ENCODE assay signal across 29 cellular contexts in the genomic region with DNA sequence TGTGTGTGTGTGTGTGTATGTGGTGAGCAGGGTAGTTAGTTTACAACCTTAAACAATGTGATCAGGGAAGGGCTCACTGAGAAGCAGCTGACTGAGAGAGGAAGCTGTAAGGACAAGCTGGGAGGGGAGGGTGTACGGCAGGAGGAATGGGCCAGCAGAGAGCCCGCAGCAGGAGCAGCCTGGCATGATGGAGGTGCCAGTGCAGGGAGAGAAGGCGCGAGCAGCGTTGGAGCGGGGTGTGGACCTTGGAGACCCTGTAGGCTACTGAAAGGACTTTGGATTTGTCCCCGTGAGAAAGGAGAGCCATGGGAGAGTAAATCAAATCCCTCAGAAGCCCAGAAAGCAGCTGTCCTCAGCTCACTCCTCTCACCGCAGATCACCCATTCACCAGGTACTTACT. TPM values are rescaled to one million over a fixed set of nuclear protein-coding genes. Genes with fewer than 3 reads are reported as not detected.
DNase-seq lines count a peak whose midpoint lies in the region; ATAC-seq and TF ChIP-seq lines count a peak whose summit lies in the region.
"Had no signal": no experiment of that assay in that cellular context is flagged by ENCODE, and none has a peak within 500 bp of the region (broad histone marks: within the 10 kb centered on the region; RNA-seq: fewer than 3 reads in every experiment).

No MANE protein-coding gene starts in this region.

- H2BK120ac ChIP-seq in IMR-90 (ENCODE audit: low read depth, low read length): no peak overlapping the region
- H2BK120ac ChIP-seq in trophoblast cell (ENCODE audit: insufficient read depth, low read length, poor library complexity): peak overlapping the region; percentile 78

- peaks cover 21% of the 10 kb centered on the region for H3K4me1 Mint-ChIP-seq in Caco-2 (ENCODE audit: low read depth, unreplicated experiment)
- H3K4me1 Mint-ChIP-seq: CD4-positive, alpha-beta memory T cell had no signal

- DNase-seq in Caco-2 (no peak), IMR-90 (no peak), WERI-Rb-1 (peak; percentile 38), trophoblast cell (peak in 1 of 2 donors; percentile 2), suprapubic skin (ENCODE audit: low spot score in 2 of 2) (no peak), BE2C (no peak)
- DNase-seq: AML-193; C1 segment of cervical spinal cord; CD4-positive, alpha-beta memory T cell; COR-L47; DMS79; EL; GDM1; HCEC 1CT; NCI-H1105; NCI-H146; NCI-H1930; NCI-H2107; NCI-H446; NCI-H526; PC-9; SJCRH30 had no signal

- H4K12ac ChIP-seq in trophoblast cell (ENCODE audit: low read depth, low read length): no peak overlapping the region

- H4K91ac ChIP-seq in IMR-90 (ENCODE audit: insufficient read depth, low read depth, low read length): no peak overlapping the region
- peak overlapping the region; percentile 56 for H4K91ac ChIP-seq in trophoblast cell (ENCODE audit: low read depth, low read length)

- H2BK15ac ChIP-seq in IMR-90 (ENCODE audit: low read depth, low read length): no peak overlapping the region

- H4K8ac ChIP-seq in IMR-90 (ENCODE audit: low read depth in 2 of 2, low read length in 2 of 2): no peak overlapping the region
- H4K8ac ChIP-seq in trophoblast cell (ENCODE audit: low read depth, low read length): peak overlapping the region; percentile 55

- in situ Hi-C loops in IMR-90 (cut with MboI; ENCODE audit: low sequenced_read_pairs): loop anchor here (5.0 kb wide), 2 partner anchors 426 to 796 kb away; no protein-coding TSS in a partner anchor

- H4K20me1 ChIP-seq in IMR-90 (ENCODE audit: insufficient read depth, low read length): no peaks in the 10 kb centered on the region

- no peak for TF ChIP-seq EP300 in suprapubic skin (IDR thresholded peaks at IDR 0.05)

- ATAC-seq in IMR-90 (ENCODE audit: low read depth): no peak
- no peak for ATAC-seq in GM19455 (IDR thresholded peaks at IDR 0.05; ENCODE audit: unreplicated experiment)
- ATAC-seq: GM12878, Right ventricle myocardium inferior had no signal

- no peaks in the 10 kb centered on the region for H3K9me3 ChIP-seq in Caco-2
- H3K9me3 ChIP-seq in IMR-90 (ENCODE audit: control insufficient read depth, insufficient read depth, low read length): no peaks in the 10 kb centered on the region
- peaks cover 7% of the 10 kb centered on the region for H3K9me3 ChIP-seq in WERI-Rb-1 (ENCODE audit: severe bottlenecking)
- H3K9me3 ChIP-seq in trophoblast cell (ENCODE audit: insufficient read depth, low read depth, low read length): peaks cover 6% of the 10 kb centered on the region
- no peaks in the 10 kb centered on the region for H3K9me3 ChIP-seq in suprapubic skin
- H3K9me3 ChIP-seq in BE2C: no peaks in the 10 kb centered on the region
- H3K9me3 ChIP-seq: SJCRH30 had no signal

- H4K5ac ChIP-seq in IMR-90 (ENCODE audit: low read depth, low read length): no peak overlapping the region

- dilution Hi-C loops in IMR-90 (cut with HindIII; ENCODE audit: low sequenced_read_pairs, unreplicated experiment): no loop called here

- peaks cover 3% of the 10 kb centered on the region for H3K27me3 Mint-ChIP-seq in Caco-2 (ENCODE audit: insufficient read depth, unreplicated experiment)
- H3K27me3 Mint-ChIP-seq: IgD-negative memory B cell had no signal

- no peak for TF ChIP-seq RAD21 in IMR-90 (IDR thresholded peaks at IDR 0.05; ENCODE audit: low read length)

- peaks cover 14% of the 10 kb centered on the region for H3K9me3 Mint-ChIP-seq in Caco-2 (ENCODE audit: unreplicated experiment)
- H3K9me3 Mint-ChIP-seq: CD4-positive, alpha-beta memory T cell; IgD-negative memory B cell had no signal

- H2BK12ac ChIP-seq in trophoblast cell (ENCODE audit: low read length): peak overlapping the region; percentile 58

- no peak overlapping the region; the same call in 1 of the 2 replicates for H3K4ac ChIP-seq in IMR-90 (ENCODE audit: low read depth, low read length)
- peak overlapping the region; percentile 40 for H3K4ac ChIP-seq in trophoblast cell (ENCODE audit: low read depth, low read length)

- TF ChIP-seq CTCF in Caco-2 (IDR thresholded peaks at IDR 0.05; ENCODE audit: insufficient read depth in 1 of 2, low read depth in 1 of 2, low read length in 1 of 2, severe bottlenecking in 1 of 2, unreplicated experiment in 1 of 2): no peak
- TF ChIP-seq CTCF in IMR-90 (conservative IDR thresholded peaks at IDR 0.05; ENCODE audit: low read depth, low read length): no peak
- TF ChIP-seq CTCF in WERI-Rb-1 (IDR thresholded peaks at IDR 0.05; ENCODE audit: low read depth, low read length): no peak
- no peak for TF ChIP-seq CTCF in suprapubic skin (IDR thresholded peaks at IDR 0.05)
- TF ChIP-seq CTCF in BE2C (IDR thresholded peaks at IDR 0.05; ENCODE audit: low read depth, low read length): no peak

- peak overlapping the region; percentile 3 for H3K27ac Mint-ChIP-seq in Caco-2 (ENCODE audit: unreplicated experiment)
- H3K27ac Mint-ChIP-seq: GM23338, IgD-negative memory B cell had no signal

- H3K4me1 ChIP-seq in Caco-2 (peaks cover 20% of the 10 kb centered on the region), IMR-90 (ENCODE audit: control insufficient read depth, insufficient read depth, low read length) (no peaks in the 10 kb centered on the region), trophoblast cell (ENCODE audit: control insufficient read depth in 1 of 2, insufficient read depth in 2 of 2, low read length in 2 of 2) (peaks cover 12% of the 10 kb centered on the region in 2 experiments), suprapubic skin (peaks cover 17% of the 10 kb centered on the region), BE2C (no peaks in the 10 kb centered on the region)

- H2AFZ ChIP-seq in IMR-90 (replicated peaks; ENCODE audit: low read length, poor library complexity) (peak overlapping the region; percentile 2), trophoblast cell (ENCODE audit: insufficient read depth, low read length, poor library complexity) (no peak overlapping the region)
- H2AFZ ChIP-seq: GM23338, PC-9 had no signal

- H3K79me2 ChIP-seq in trophoblast cell (ENCODE audit: control insufficient read depth, insufficient read depth, low read length, poor library complexity): peaks cover 2% of the 10 kb centered on the region

- intact Hi-C loops in Caco-2 (cut with micrococcal nuclease; ENCODE audit: unreplicated experiment): loop anchor here (2.0 to 10.0 kb wide), 2 partner anchors 55 to 283 kb away; no protein-coding TSS in a partner anchor
- intact Hi-C loops in IMR-90 (cut with micrococcal nuclease): no loop called here

- H3K56ac ChIP-seq in IMR-90 (ENCODE audit: extremely low read depth, insufficient read depth, low read length): no peak overlapping the region

- H3K79me1 ChIP-seq in IMR-90 (ENCODE audit: low read depth in 1 of 2, low read length in 2 of 2) (no peaks in the 10 kb centered on the region), trophoblast cell (ENCODE audit: low read length) (peaks cover 20% of the 10 kb centered on the region)

- H3K18ac ChIP-seq in IMR-90 (ENCODE audit: low read depth, low read length): no peak overlapping the region
- H3K18ac ChIP-seq in trophoblast cell (ENCODE audit: low read length): peak overlapping the region; percentile 90

- H3K9ac ChIP-seq in IMR-90 (ENCODE audit: low read depth, low read length): no peak overlapping the region
- H3K9ac ChIP-seq in trophoblast cell (ENCODE audit: low read length): no peak overlapping the region

- H2BK5ac ChIP-seq in IMR-90 (ENCODE audit: low read depth, low read length, poor library complexity, severe bottlenecking): no peak overlapping the region
- peak overlapping the region; percentile 1 for H2BK5ac ChIP-seq in trophoblast cell (ENCODE audit: low read depth, low read length, poor library complexity)

- no peak overlapping the region for H2AK9ac ChIP-seq in IMR-90 (replicated peaks; ENCODE audit: low read depth, low read length, poor library complexity)

- H2BK20ac ChIP-seq in IMR-90 (ENCODE audit: low read depth, low read length): no peak overlapping the region

- H3K36me3 Mint-ChIP-seq in Caco-2 (ENCODE audit: insufficient read depth, unreplicated experiment): no peaks in the 10 kb centered on the region
- H3K36me3 Mint-ChIP-seq: CD4-positive, alpha-beta memory T cell; IgD-negative memory B cell had no signal

- CTCF ChIA-PET in Caco-2 (lab: Charles Lee) (interaction anchor here (0.9 to 3.0 kb wide), 9 partner anchors 15 to 510 kb away, joined by 3 to 62 read pairs (median 8); no protein-coding TSS in a partner anchor), IMR-90 (lab: Yijun Ruan, JAX) (interaction anchor here (0.5 to 2.4 kb wide), 5 partner anchors 21 to 1069 kb away, joined by 3 to 16 read pairs (median 7); no protein-coding TSS in a partner anchor)

- BruUV-seq in Caco-2 (replicated peaks; lab: Mats Ljungman, UMichigan) (no TSS peak), IMR-90 (replicated peaks; lab: Mats Ljungman, UMichigan) (no TSS peak)

- H3K36me3 ChIP-seq in Caco-2 (ENCODE audit: control insufficient read depth, insufficient read depth, low read length) (no peaks in the 10 kb centered on the region), IMR-90 (ENCODE audit: control insufficient read depth, insufficient read depth, low read length) (no peaks in the 10 kb centered on the region), WERI-Rb-1 (no peaks in the 10 kb centered on the region), trophoblast cell (ENCODE audit: control insufficient read depth in 1 of 2, insufficient read depth in 2 of 2, low read length in 2 of 2) (no peaks in the 10 kb centered on the region), suprapubic skin (no peaks in the 10 kb centered on the region), BE2C (no peaks in the 10 kb centered on the region)
- H3K36me3 ChIP-seq: SJCRH30 had no signal

- H3K14ac ChIP-seq in IMR-90 (replicated peaks; ENCODE audit: low read depth, low read length) (no peak overlapping the region), trophoblast cell (ENCODE audit: low read length) (peak overlapping the region; percentile 50)

- H3K27ac ChIP-seq in IMR-90 (ENCODE audit: insufficient read depth, low read length) (no peak overlapping the region), WERI-Rb-1 (no peak overlapping the region), trophoblast cell (ENCODE audit: low read depth, low read length) (no peak overlapping the region), suprapubic skin (no peak overlapping the region)
- H3K27ac ChIP-seq: PC-9, SJCRH30 had no signal

- POLR2A ChIA-PET in Caco-2 (lab: Charles Lee): no interaction called here
- POLR2A ChIA-PET in IMR-90 (lab: Charles Lee; ENCODE audit: unreplicated experiment): no interaction called here

- H3K4me3 Mint-ChIP-seq in Caco-2 (ENCODE audit: unreplicated experiment): no peak overlapping the region
- H3K4me3 Mint-ChIP-seq: CD4-positive, alpha-beta memory T cell; GM23338; IgD-negative memory B cell had no signal

- 60% methylated on average over 1 of the region's 8 CpGs; no CpG with 5 or more reads in 1 of the 2 experiments for WGBS in IMR-90 (ENCODE audit: extremely low coverage in 2 of 2, insufficient read length in 1 of 2), 2 experiments
- WGBS in trophoblast cell (ENCODE audit: extremely low coverage, insufficient coverage, insufficient read length): no CpG with 5 or more reads among the region's 8 CpGs
- WGBS in suprapubic skin: 88% methylated on average over 8 of the region's 8 CpGs

- H3K9me1 ChIP-seq in IMR-90 (ENCODE audit: insufficient read depth, low read length): no peaks in the 10 kb centered on the region

- TF ChIP-seq POLR2A in IMR-90 (IDR thresholded peaks at IDR 0.05; ENCODE audit: low read depth, low read length) (no peak), suprapubic skin (IDR thresholded peaks at IDR 0.05) (no peak)

- H3K4me3 ChIP-seq in Caco-2 (ENCODE audit: low read depth, low read length) (no peak overlapping the region), IMR-90 (ENCODE audit: insufficient read depth, low read depth, low read length) (no peak overlapping the region), WERI-Rb-1 (ENCODE audit: low read depth, low read length) (no peak overlapping the region), trophoblast cell (ENCODE audit: low read depth, low read length) (no peak overlapping the region), suprapubic skin (no peak overlapping the region), BE2C (ENCODE audit: low read depth, low read length) (no peak overlapping the region)
- H3K4me3 ChIP-seq: A549, GM12878, GM23338, PC-9, SJCRH30 had no signal

- H2AK5ac ChIP-seq in IMR-90 (ENCODE audit: low read depth, low read length) (peak overlapping the region; percentile 44; the same call in 1 of the 2 replicates), trophoblast cell (ENCODE audit: low read length) (peak overlapping the region; percentile 75)

- H3K4me2 ChIP-seq in IMR-90 (ENCODE audit: low read depth, low read length) (no peak overlapping the region), trophoblast cell (ENCODE audit: low read length) (no peak overlapping the region)
- H3K4me2 ChIP-seq: A549, GM23338 had no signal

- no peak overlapping the region for H3K23ac ChIP-seq in IMR-90 (ENCODE audit: low read depth, low read length)
- no peak overlapping the region for H3K23ac ChIP-seq in trophoblast cell (ENCODE audit: low read length)

- H3K27me3 ChIP-seq in Caco-2 (replicated peaks; ENCODE audit: control insufficient read depth, insufficient read depth, low read length) (no peaks in the 10 kb centered on the region), IMR-90 (ENCODE audit: control insufficient read depth, insufficient read depth, low read length) (peaks cover 1% of the 10 kb centered on the region), WERI-Rb-1 (ENCODE audit: insufficient read depth, low read depth, severe bottlenecking) (peaks cover 28% of the 10 kb centered on the region), trophoblast cell (ENCODE audit: insufficient read depth, low read length) (no peaks in the 10 kb centered on the region), suprapubic skin (no peaks in the 10 kb centered on the region), BE2C (no peaks in the 10 kb centered on the region; the same call in 1 of the 2 replicates)

RNA-seq across cellular contexts. Expression of gene FAM209B, which starts 18.5 kb away (rescaled TPM):
- not detected in 2 replicates for total RNA-seq in Caco-2 (2022)
- total RNA-seq in IMR-90 (2012; rRNA removed): not detected in 2 replicates
- 0.24 and 0.32 TPM in 2 replicates for polyA plus RNA-seq in IMR-90 (2012; rRNA removed)
- not detected in 2 replicates for polyA plus RNA-seq in IMR-90 (2012; cell fraction: cytosol; rRNA removed)
- polyA plus RNA-seq in IMR-90 (2012; cell fraction: nucleus; rRNA removed; ENCODE audit: low replicate concordance): 0.32 and 0.77 TPM in 2 replicates
- 0.45 and 0.67 TPM in 2 replicates for polyA plus RNA-seq in trophoblast cell (2013)
- 1 to 10 TPM in 1 of 4 donors, not detected in 3; 2.5 TPM for total RNA-seq in suprapubic skin
- polyA plus RNA-seq in BE2C (2012; ENCODE audit: insufficient read depth, insufficient read length, low read depth): not detected
- total RNA-seq: GM23338, PC-9, Right ventricle myocardium inferior, RPMI7951, SJCRH30 had no signal

RNA-seq across cellular contexts. Expression of gene FAM209A, which starts 27.0 kb away (rescaled TPM):
- 0.57 and 1.2 TPM in 2 replicates for total RNA-seq in Caco-2 (2022)
- total RNA-seq in IMR-90 (2012; rRNA removed): 0.18 TPM in 1 of 2 replicates, not detected in the other
- 0.20 and 0.22 TPM in 2 replicates for polyA plus RNA-seq in IMR-90 (2012; rRNA removed)
- polyA plus RNA-seq in IMR-90 (2012; cell fraction: cytosol; rRNA removed): 0.07 TPM in 1 of 2 replicates, not detected in the other
- 0.91 and 0.95 TPM in 2 replicates for polyA plus RNA-seq in IMR-90 (2012; cell fraction: nucleus; rRNA removed; ENCODE audit: low replicate concordance)
- 0.15 and 0.47 TPM in 2 replicates for polyA plus RNA-seq in trophoblast cell (2013)
- 1 to 10 TPM in 2 of 4 donors, not detected in 2; 1.8 to 2.1 TPM for total RNA-seq in suprapubic skin
- polyA plus RNA-seq in BE2C (2012; ENCODE audit: insufficient read depth, insufficient read length, low read depth): not detected
- total RNA-seq: GM23338, PC-9, Right ventricle myocardium inferior, SJCRH30 had no signal
- polyA plus RNA-seq: GM23338, IgD-negative memory B cell had no signal
